ENCODE assay signal across 7 cellular contexts in genomic region chr11:94128746-94129504, GRCh38. TPM values are rescaled to one million over a fixed set of nuclear protein-coding genes. Genes with fewer than 3 reads are reported as not detected.
A peak's percentile ranks its signal among the peaks of the same experiment; 100 is the strongest.
DNase-seq lines count a peak whose midpoint lies in the region; ATAC-seq and TF ChIP-seq lines count a peak whose summit lies in the region.

TSS of gene PANX1 (plus strand) at chr11:94128841. CDS start at chr11:94129313, 472 bp downstream.

- DNase-seq in NCI-H1694 treated with DMSO at 0.1 percent for 48 hours (lab: John Stamatoyannopoulos, UW) = peak; percentile 60
- peak; percentile 56 for DNase-seq in T-helper 9 cell
- DNase-seq in astrocyte of the hippocampus (ENCODE audit: low read depth, low spot score) = peak; percentile 95
- peak; percentile 40 for DNase-seq in iPS DF 19.7 (ENCODE audit: low read depth, low spot score)
- peak; percentile 93 for DNase-seq in sigmoid colon

- 0 to 1% methylated on average over 92 of the region's 92 CpGs for WGBS in sigmoid colon, 2 donors

- H3K27ac ChIP-seq in sigmoid colon = peak within 1 kb of the TSS; percentile 93 to 96 (median 94)

- intact Hi-C loops in sigmoid colon (cut with DNase I) = loop anchor here (2.0 to 10.0 kb wide), 3 partner anchors 43 to 366 kb away; partner anchors contain the start of genes ANKRD49, MED17 and MRE11

- no peak for TF ChIP-seq POLR2A in sigmoid colon (IDR thresholded peaks at IDR 0.05)

- H3K4me1 ChIP-seq in sigmoid colon = peaks cover 0 to 48% (median 46%) of the 10 kb centered on the region in 4 donors

- H3K36me3 ChIP-seq in sigmoid colon = no peaks in the 10 kb centered on the region

- H3K27me3 ChIP-seq in sigmoid colon = no peaks in the 10 kb centered on the region

- H3K9me3 ChIP-seq in sigmoid colon = no peaks in the 10 kb centered on the region

- TF ChIP-seq EP300 in sigmoid colon (IDR thresholded peaks at IDR 0.05) = no peak

- ATAC-seq in GM18508 (IDR thresholded peaks at IDR 0.05; ENCODE audit: insufficient read depth, unreplicated experiment) (peak; percentile 55), HG02938 (IDR thresholded peaks at IDR 0.05; ENCODE audit: unreplicated experiment) (peak; percentile 81)

- no peak for TF ChIP-seq CTCF in sigmoid colon (IDR thresholded peaks at IDR 0.05)

- H3K4me3 ChIP-seq in sigmoid colon = peak within 1 kb of the TSS; percentile 64 to 83 (median 66)

RNA-seq across cellular contexts. Expression of gene PANX1, which starts in this region (rescaled TPM):
- total RNA-seq in sigmoid colon = 10 to 100 TPM; 21.6 to 35.7 (median 25.4) TPM
- polyA plus RNA-seq in sigmoid colon = 1 to 10 TPM; 1.2 to 6.3 (median 3.5) TPM

Comparison
In these comparisons a context has a peak if more than half of its experiments do, and no peak if none do; other contexts are left out.
1. Peak in every context shown above with its lines: DNase-seq, ATAC-seq, H3K4me3 ChIP-seq and H3K27ac ChIP-seq.
2. DNase-seq: peak in every context shown above with its lines; median percentile 95 in astrocyte of the hippocampus; 93 in sigmoid colon; 60 in NCI-H1694 treated with DMSO at 0.1 percent for 48 hours; 56 in T-helper 9 cell; 40 in iPS DF 19.7.